Comparison of ENCODE assay signal across 1 cellular context in genomic region chr16:25040543-25040942, GRCh38.
A peak's percentile ranks its signal among the peaks of the same experiment; 100 is the strongest.
TF ChIP-seq lines count a peak whose summit lies in the region.

No MANE protein-coding gene starts in this region.

TF ChIP-seq in GM12878, 131 proteins besides CTCF, POLR2A, EP300 and RAD21 (continued from another document):
- peak; percentile 70 for TF ChIP-seq ZNF687 (IDR thresholded peaks at IDR 0.05)
- no peak for TF ChIP-seq MYB (IDR thresholded peaks at IDR 0.05; ENCODE audit: borderline replicate concordance, low read depth, low read length)
- TF ChIP-seq MEF2B (IDR thresholded peaks at IDR 0.05; ENCODE audit: partially characterized antibody, poor library complexity, severe bottlenecking) = peak; percentile 100
- TF ChIP-seq RELB (IDR thresholded peaks at IDR 0.05; ENCODE audit: low read depth) = peak; percentile 83
- no peak for TF ChIP-seq PBX3 (IDR thresholded peaks at IDR 0.05; ENCODE audit: insufficient replicate concordance, low read depth, low read length)
